In the genomic region with DNA sequence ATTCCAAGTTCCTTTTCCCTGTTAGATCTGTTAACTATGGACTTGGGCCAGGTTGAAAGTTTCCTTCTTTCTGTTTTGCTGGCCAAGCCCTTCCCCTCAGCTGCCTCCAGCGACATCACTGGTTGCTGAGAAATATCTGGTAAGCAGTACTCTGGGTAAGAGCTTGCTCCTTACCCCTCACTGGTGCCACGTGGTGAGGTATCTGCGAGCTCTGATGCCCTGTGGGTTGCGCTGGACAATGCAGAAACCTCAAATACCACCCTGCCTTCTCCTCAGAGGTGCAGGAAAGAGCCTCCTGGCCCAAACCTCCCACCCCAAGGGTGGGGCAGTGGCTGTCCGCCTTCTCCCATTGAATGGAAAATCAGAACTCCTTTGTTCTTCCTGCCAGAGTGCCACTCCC, we compare ENCODE assay signal across 9 cellular contexts. TPM values are rescaled to one million over a fixed set of nuclear protein-coding genes. Genes with fewer than 3 reads are reported as not detected.
DNase-seq lines count a peak whose midpoint lies in the region; ATAC-seq and TF ChIP-seq lines count a peak whose summit lies in the region.
"Had no signal": no experiment of that assay in that cellular context is flagged by ENCODE, and none has a peak within 500 bp of the region (broad histone marks: within the 10 kb centered on the region; RNA-seq: fewer than 3 reads in every experiment).

No MANE protein-coding gene starts in this region.

- H3K9me3 ChIP-seq in colonic mucosa (no peaks in the 10 kb centered on the region), tibial nerve (no peaks in the 10 kb centered on the region)

- no peak overlapping the region for H3K9ac ChIP-seq in colonic mucosa (ENCODE audit: low read depth in 2 of 2, low read length in 2 of 2)

- H3K4me1 Mint-ChIP-seq in T-helper 2 cell treated with Interferon-gamma antibody and Interleukin-4, amounts not matched to agents 5 μg/mL and 100 μg/mL, for 36 hours (ENCODE audit: low read depth), result peaks cover 62% of the 10 kb centered on the region
- peaks cover 17% of the 10 kb centered on the region for H3K4me1 Mint-ChIP-seq in mesothelial cell of epicardium

- peak overlapping the region; percentile 62 for H3K27ac Mint-ChIP-seq in T-helper 2 cell treated with Interferon-gamma antibody and Interleukin-4, amounts not matched to agents 5 μg/mL and 100 μg/mL, for 36 hours
- peak overlapping the region; percentile 56 for H3K27ac Mint-ChIP-seq in mesothelial cell of epicardium

- intact Hi-C loops in colonic mucosa (cut with DNase I), result no loop called here

- H3K4me3 ChIP-seq in colonic mucosa (no peak overlapping the region), tibial nerve (no peak overlapping the region)

- H3K36me3 ChIP-seq in colonic mucosa (no peaks in the 10 kb centered on the region), tibial nerve (no peaks in the 10 kb centered on the region)

- peak overlapping the region; percentile 34 for H3K4me3 Mint-ChIP-seq in T-helper 2 cell treated with Interferon-gamma antibody and Interleukin-4, amounts not matched to agents 5 μg/mL and 100 μg/mL, for 36 hours
- no peak overlapping the region for H3K4me3 Mint-ChIP-seq in mesothelial cell of epicardium

- 39% methylated on average over 5 of the region's 5 CpGs for WGBS in tibial nerve, 2 donors

- H3K27me3 ChIP-seq in colonic mucosa, result no peaks in the 10 kb centered on the region
- H3K27me3 ChIP-seq in tibial nerve, result no peaks in the 10 kb centered on the region

- H3K36me3 Mint-ChIP-seq in T-helper 2 cell treated with Interferon-gamma antibody and Interleukin-4, amounts not matched to agents 5 μg/mL and 100 μg/mL, for 36 hours (ENCODE audit: low read depth), result peaks cover 31% of the 10 kb centered on the region
- peaks cover 11% of the 10 kb centered on the region for H3K36me3 Mint-ChIP-seq in mesothelial cell of epicardium

- TF ChIP-seq EP300 in tibial nerve (IDR thresholded peaks at IDR 0.05), result peak in 1 of 2 donors; percentile 66

- TF ChIP-seq POLR2A in tibial nerve (IDR thresholded peaks at IDR 0.05), result no peak

- TF ChIP-seq CTCF in colonic mucosa (IDR thresholded peaks at IDR 0.05) (no peak), mesothelial cell of epicardium (IDR thresholded peaks at IDR 0.05; ENCODE audit: unreplicated experiment) (no peak), tibial nerve (IDR thresholded peaks at IDR 0.05) (no peak)

- no peaks in the 10 kb centered on the region for H3K9me3 Mint-ChIP-seq in T-helper 2 cell treated with Interferon-gamma antibody and Interleukin-4, amounts not matched to agents 5 μg/mL and 100 μg/mL, for 36 hours
- peaks cover 10% of the 10 kb centered on the region for H3K9me3 Mint-ChIP-seq in mesothelial cell of epicardium

- H3K27me3 Mint-ChIP-seq in T-helper 2 cell treated with Interferon-gamma antibody and Interleukin-4, amounts not matched to agents 5 μg/mL and 100 μg/mL, for 36 hours (ENCODE audit: low read depth), result no peaks in the 10 kb centered on the region
- no peaks in the 10 kb centered on the region for H3K27me3 Mint-ChIP-seq in mesothelial cell of epicardium (ENCODE audit: low read depth)

- H3K4me1 ChIP-seq in colonic mucosa (peaks cover 6% of the 10 kb centered on the region), tibial nerve (peaks cover 0 to 81% (median 51%) of the 10 kb centered on the region in 4 donors)

- no peak for DNase-seq in T-helper 2 cell treated with Interferon-gamma antibody and Interleukin-4, amounts not matched to agents 5 μg/mL and 100 μg/mL, for 36 hours (ENCODE audit: low spot score)
- no peak for DNase-seq in T-helper 2 cell
- peak; percentile 66 for DNase-seq in colonic mucosa
- DNase-seq in mesothelial cell of epicardium (ENCODE audit: low spot score in 2 of 2, unreplicated experiment in 2 of 2), result no peak
- peak; percentile 31 to 71 for DNase-seq in tibial nerve (ENCODE audit: low spot score in 2 of 2)
- DNase-seq: 8988T had no signal

- ATAC-seq in GM21423 (IDR thresholded peaks at IDR 0.05; ENCODE audit: unreplicated experiment) (no peak), GM19395 (IDR thresholded peaks at IDR 0.05; ENCODE audit: unreplicated experiment) (no peak), HG03354 (IDR thresholded peaks at IDR 0.05; ENCODE audit: poor library complexity, severe bottlenecking, unreplicated experiment) (no peak)

- H3K27ac ChIP-seq in colonic mucosa (peak overlapping the region; percentile 66), tibial nerve (peak overlapping the region; percentile 57 to 88 (median 66))

RNA-seq across cellular contexts. Expression of gene APH1B, which starts 42.9 kb away (rescaled TPM):
- total RNA-seq in colonic mucosa (1 to 10 TPM; 5.0 to 8.9 TPM), mesothelial cell of epicardium (19.7 to 22.0 TPM (median 21.9 TPM) in 3 replicates), tibial nerve (10 to 100 TPM; 11.0 to 18.4 (median 16.1) TPM)

RNA-seq across cellular contexts. Expression of gene RAB8B, which starts 45.1 kb away (rescaled TPM):
- total RNA-seq in colonic mucosa, result 10 to 100 TPM in 1 of 2 donors, 1 to 10 TPM in 1; 7.4 to 18.0 TPM
- total RNA-seq in mesothelial cell of epicardium, result 20.2 to 27.1 TPM (median 22.7 TPM) in 3 replicates
- 10 to 100 TPM; 32.9 to 45.0 (median 42.5) TPM for total RNA-seq in tibial nerve

Comparison
In these comparisons a context has a peak if more than half of its experiments do, and no peak if none do; other contexts are left out.
1. DNase-seq: peak in colonic mucosa (single experiment) and tibial nerve (2 of 2); none in T-helper 2 cell treated with Interferon-gamma antibody and Interleukin-4, amounts not matched to agents 5 μg/mL and 100 μg/mL, for 36 hours (single experiment), T-helper 2 cell (0 of 5) and mesothelial cell of epicardium (0 of 2).